Comparison of ENCODE assay signal across 9 cellular contexts in genomic region chr5:35230043-35230611, GRCh38. TPM values are rescaled to one million over a fixed set of nuclear protein-coding genes. Genes with fewer than 3 reads are reported as not detected.
DNase-seq lines count a peak whose midpoint lies in the region; ATAC-seq, FAIRE-seq and TF ChIP-seq lines count a peak whose summit lies in the region.
"Had no signal": no experiment of that assay in that cellular context is flagged by ENCODE, and none has a peak within 500 bp of the region (broad histone marks: within the 10 kb centered on the region; RNA-seq: fewer than 3 reads in every experiment).

PRLR (minus strand) TSS chr5:35230487; CDS start chr5:35089620, 140,867 bp downstream.

- TF ChIP-seq EP300 in HepG2 (IDR thresholded peaks at IDR 0.05; ENCODE audit: low read depth in 2 of 2, low read length in 2 of 2) (peak in 1 of 2 experiments; percentile 38; a peak in 1 of 4 replicates), HepG2 (CRISPR knock-in tag; IDR thresholded peaks at IDR 0.05; ENCODE audit: borderline replicate concordance) (0 out of 2 replicates have a peak, but pooled peaks have one; percentile 28)

- TF ChIP-seq CTCF in HepG2 (CRISPR knock-in tag; IDR thresholded peaks at IDR 0.05) (no peak), testis (IDR thresholded peaks at IDR 0.05) (no peak)

- peak within 1 kb of the TSS; percentile 80 for H2AFZ ChIP-seq in HepG2 (ENCODE audit: low read length)

- CTCF ChIA-PET in HepG2 (lab: Yijun Ruan, JAX; ENCODE audit: low intra/inter-chr PET ratio, low total read pairs) = interaction anchor here (1.3 kb wide), 1 partner anchor 369 kb away, joined by 3 read pairs; no protein-coding TSS in a partner anchor

- H3K9me3 ChIP-seq in HepG2 (ENCODE audit: low read length) = no peaks in the 10 kb centered on the region
- H3K9me3 ChIP-seq in testis = no peaks in the 10 kb centered on the region

- no peaks in the 10 kb centered on the region for H3K79me2 ChIP-seq in HepG2 (ENCODE audit: insufficient read depth, low read length)

- peak within 1 kb of the TSS; percentile 99 for H3K4me2 ChIP-seq in HepG2 (ENCODE audit: low read depth, low read length)

- BruUV-seq in HepG2 (replicated peaks; lab: Mats Ljungman, UMichigan) = no TSS peak

- intact Hi-C loops in HepG2 (cut with micrococcal nuclease; ENCODE audit: unreplicated experiment) (loop anchor here (10.0 kb wide), 1 partner anchor 185 kb away; no protein-coding TSS in a partner anchor), testis (cut with DNase I; ENCODE audit: low total_unique reads) (no loop called here)

- no peaks in the 10 kb centered on the region for H4K20me1 ChIP-seq in HepG2 (ENCODE audit: insufficient read depth, low read length)

- under 1% methylated on average over 18 of the region's 42 CpGs for WGBS in HepG2 (ENCODE audit: low lambda C conversion rate)
- 0% methylated on average over 12 to 28 of the region's 42 CpGs for WGBS in testis, 2 donors

- TF ChIP-seq POLR2A in HepG2 (IDR thresholded peaks at IDR 0.05; ENCODE audit: insufficient read depth in 1 of 2, low read depth in 2 of 2, low read length in 2 of 2) (peak in 1 of 2 experiments; percentile 40; a peak in 1 of 4 replicates), testis (IDR thresholded peaks at IDR 0.05) (no peak)

- DNase-seq in EH (ENCODE audit: low read depth) (peak; percentile 30), NCI-H1417 treated with DMSO at 0.1 percent for 48 hours (lab: John Stamatoyannopoulos, UW) (peak; percentile 20), cerebellum (ENCODE audit: low spot score) (peak; percentile 11), HepG2 (ENCODE audit: low spot score) (peak; percentile 69), testis (peak; percentile 42), T-helper 9 cell (no peak), NCI-H1694 treated with DMSO at 0.1 percent for 48 hours (lab: John Stamatoyannopoulos, UW) (no peak)

- ATAC-seq in GM21717 (IDR thresholded peaks at IDR 0.05; ENCODE audit: unreplicated experiment) (peak; percentile 20), HepG2 (peak; percentile 90)

- in situ Hi-C loops in HepG2 (cut with HindIII; ENCODE audit: extremely low pct_ligation_motif_present, low pct_unique_long_range_greater_than_20kb) = loop anchor here (25.0 kb wide), 1 partner anchor 382 kb away; the partner anchor contains the start of gene SPEF2

- peak within 1 kb of the TSS; percentile 50; the same call in 1 of the 2 replicates for H3K9ac ChIP-seq in HepG2 (ENCODE audit: insufficient read depth, low read depth, low read length)

- H3K27ac ChIP-seq in HepG2 (ENCODE audit: extremely low read length, insufficient read depth, low read length) (peak within 1 kb of the TSS; percentile 53), testis (peak within 1 kb of the TSS in 1 of 2 donors; percentile 29)

- H3K4me1 ChIP-seq in HepG2 (ENCODE audit: insufficient read depth, low read length) = peaks cover 28% of the 10 kb centered on the region
- peaks cover 4% of the 10 kb centered on the region for H3K4me1 ChIP-seq in testis

- TF ChIP-seq RAD21 in HepG2 (CRISPR knock-in tag; IDR thresholded peaks at IDR 0.05) = 0 out of 2 replicates have a peak, but pooled peaks have one; percentile 18

- H3K27me3 ChIP-seq in HepG2 (ENCODE audit: control insufficient read depth in 1 of 2, insufficient read depth in 2 of 2, low read length in 2 of 2) (no peaks in the 10 kb centered on the region), testis (no peaks in the 10 kb centered on the region)

- H3K4me3 ChIP-seq in HepG2 (replicated peaks in 1 of 3; ENCODE audit: insufficient read depth in 1 of 3, low read depth in 2 of 3, low read length in 3 of 3) (peak within 1 kb of the TSS; percentile 39 to 77 (median 64)), testis (peak within 1 kb of the TSS; percentile 51 to 58)

- POLR2A ChIA-PET in HepG2 (lab: Yijun Ruan, JAX) = no interaction called here

- no peaks in the 10 kb centered on the region for H3K36me3 ChIP-seq in HepG2 (replicated peaks in 1 of 2; ENCODE audit: control insufficient read depth in 1 of 2, insufficient read depth in 2 of 2, low read length in 2 of 2)
- H3K36me3 ChIP-seq in testis (ENCODE audit: low read depth, missing control alignments) = no peaks in the 10 kb centered on the region

- FAIRE-seq in HepG2 (lab: Jason Lieb, UNC) = peak; percentile 57

TF ChIP-seq in HepG2, 621 proteins besides CTCF, POLR2A, EP300 and RAD21 (continues in another document):
- no peak for TF ChIP-seq ZNF564 (CRISPR knock-in tag; IDR thresholded peaks at IDR 0.05)
- no peak for TF ChIP-seq CREBL2 (CRISPR knock-in tag; IDR thresholded peaks at IDR 0.05; ENCODE audit: borderline replicate concordance)
- TF ChIP-seq SRSF1 (optimal IDR thresholded peaks at IDR 0.05; ENCODE audit: low read depth, low read length) = no peak
- no peak for TF ChIP-seq BATF2 (CRISPR knock-in tag; IDR thresholded peaks at IDR 0.05)
- peak; percentile 20; the same call in 1 of the 2 replicates for TF ChIP-seq BCL6 (CRISPR knock-in tag; IDR thresholded peaks at IDR 0.05)
- peak; percentile 45; the same call in 1 of the 2 replicates for TF ChIP-seq BHLHE40 (IDR thresholded peaks at IDR 0.05; ENCODE audit: low read length)
- no peak for TF ChIP-seq AFF4 (CRISPR knock-in tag; IDR thresholded peaks at IDR 0.05)
- no peak for TF ChIP-seq DNMT1 (CRISPR knock-in tag; IDR thresholded peaks at IDR 0.05)
- TF ChIP-seq FOXA3 (CRISPR knock-in tag; IDR thresholded peaks at IDR 0.05) = no peak

RNA-seq across cellular contexts. Expression of gene PRLR, which starts in this region (rescaled TPM):
- total RNA-seq in cerebellum = 5.2 TPM
- total RNA-seq in HepG2 (2016; rRNA removed; fragmentation: Illumina TruSeq; extraction: Trizol) = 13.3 and 22.2 TPM in 2 replicates
- total RNA-seq in HepG2 (2016; cell fraction: cytosol; rRNA removed; fragmentation: Illumina TruSeq; extraction: Trizol; ENCODE audit: low read depth) = 1.4 and 1.9 TPM in 2 replicates
- 14.7 and 22.1 TPM in 2 replicates for total RNA-seq in HepG2 (2016; cell fraction: insoluble cytoplasmic fraction; rRNA removed; fragmentation: Illumina TruSeq; extraction: Trizol)
- 4.3 and 4.4 TPM in 2 replicates for total RNA-seq in HepG2 (2016; cell fraction: membrane; rRNA removed; fragmentation: Illumina TruSeq; extraction: Trizol)
- total RNA-seq in HepG2 (2016; cell fraction: nucleus; rRNA removed; fragmentation: Illumina TruSeq; extraction: Trizol) = 18.5 and 19.5 TPM in 2 replicates
- 7.8 and 12.2 TPM in 2 replicates for polyA plus RNA-seq in HepG2 (2011; rRNA removed)
- 6.5 and 6.8 TPM in 2 replicates for polyA plus RNA-seq in HepG2 (2011; cell fraction: cytosol; rRNA removed)
- polyA plus RNA-seq in HepG2 (2011; cell fraction: nucleus; rRNA removed) = 6.8 and 8.4 TPM in 2 replicates
- polyA plus RNA-seq in HepG2 (2012) = 14.2 and 21.9 TPM in 2 replicates
- polyA plus RNA-seq in HepG2 (2016; cell fraction: cytosol; fragmentation: Illumina TruSeq; extraction: Trizol; ENCODE audit: low read depth) = 0.12 and 0.35 TPM in 2 replicates
- polyA plus RNA-seq in HepG2 (2016; cell fraction: insoluble cytoplasmic fraction; fragmentation: Illumina TruSeq; extraction: Trizol; ENCODE audit: low read depth) = 5.9 and 6.2 TPM in 2 replicates
- polyA plus RNA-seq in HepG2 (2016; cell fraction: membrane; fragmentation: Illumina TruSeq; extraction: Trizol; ENCODE audit: low read depth) = 0.72 and 0.98 TPM in 2 replicates
- polyA plus RNA-seq in HepG2 (2016; cell fraction: nucleus; fragmentation: Illumina TruSeq; extraction: Trizol; ENCODE audit: insufficient read depth, low read depth) = 7.4 and 7.8 TPM in 2 replicates
- 38.1 TPM in 1 of 2 replicates, not detected in the other for polyA minus RNA-seq in HepG2 (2011; rRNA and poly(A)+ RNA removed; ENCODE audit: low replicate concordance)
- 21.3 and 25.0 TPM in 2 replicates for polyA minus RNA-seq in HepG2 (2011; cell fraction: cytosol; rRNA and poly(A)+ RNA removed)
- 27.4 and 36.7 TPM in 2 replicates for polyA minus RNA-seq in HepG2 (2011; cell fraction: nucleus; rRNA and poly(A)+ RNA removed)
- 1 to 10 TPM; 2.2 to 6.3 TPM for total RNA-seq in testis
- polyA plus RNA-seq in testis (ENCODE audit: insufficient read depth, low read depth, low replicate concordance) = 1.6 TPM
- total RNA-seq: NCI-H460 had no signal

Comparison
In these comparisons a context has a peak if more than half of its experiments do, and no peak if none do; other contexts are left out.
1. DNase-seq: peak in EH (single experiment), NCI-H1417 treated with DMSO at 0.1 percent for 48 hours (single experiment), cerebellum (single experiment), HepG2 (single experiment) and testis (single experiment); none in T-helper 9 cell (single experiment) and NCI-H1694 treated with DMSO at 0.1 percent for 48 hours (single experiment).